8 cellular contexts compared by ENCODE assay signal in genomic region chr6:148530394-148530923, GRCh38.
DNase-seq lines count a peak whose midpoint lies in the region; ATAC-seq and TF ChIP-seq lines count a peak whose summit lies in the region.

No MANE protein-coding gene starts in this region.

- H2AK5ac ChIP-seq in mesendoderm (ENCODE audit: low read length): no peak overlapping the region

- peak overlapping the region; percentile 84 for H3K56ac ChIP-seq in mesendoderm (ENCODE audit: low read length)

- no peak overlapping the region for H2BK120ac ChIP-seq in mesendoderm (ENCODE audit: low read depth, low read length)

- H3K27me3 ChIP-seq in mesendoderm (ENCODE audit: insufficient read depth, low read length, poor library complexity): no peaks in the 10 kb centered on the region

- H3K79me2 ChIP-seq in mesendoderm (ENCODE audit: control insufficient read depth, insufficient read depth, low read length): no peaks in the 10 kb centered on the region

- H3K4me2 ChIP-seq in mesendoderm (ENCODE audit: low read length): no peak overlapping the region

- no peak overlapping the region for H4K8ac ChIP-seq in mesendoderm (ENCODE audit: low read depth, low read length)

- peak; percentile 88 for ATAC-seq in GM19467 (IDR thresholded peaks at IDR 0.05; ENCODE audit: unreplicated experiment)
- no peak for ATAC-seq in GM21737 (IDR thresholded peaks at IDR 0.05; ENCODE audit: unreplicated experiment)

- H3K79me1 ChIP-seq in mesendoderm (ENCODE audit: low read length): no peaks in the 10 kb centered on the region

- H3K4me3 ChIP-seq in choroid plexus epithelial cell (ENCODE audit: low read depth, low read length) (peak overlapping the region; percentile 42), mesendoderm (ENCODE audit: low read length) (no peak overlapping the region)

- DNase-seq in AG09319 (ENCODE audit: extremely low read depth, low read depth) (peak; percentile 62), HT1080 (ENCODE audit: low read depth) (peak; percentile 73), choroid plexus epithelial cell (ENCODE audit: low read depth) (peak; percentile 84), mesendoderm (peak; percentile 85), MV-4-11 (lab: John Stamatoyannopoulos, UW) (no peak)
- no peak for DNase-seq in stimulated activated CD4-positive, alpha-beta T cell treated with anti-CD3 and anti-CD28 coated beads, Interleukin-1b, Interleukin-23, amount 100 ng/mL, for 48 hours

- peaks cover 2% of the 10 kb centered on the region for H3K4me1 ChIP-seq in mesendoderm (ENCODE audit: control insufficient read depth, low read depth, low read length)

- peak overlapping the region; percentile 10 for H4K5ac ChIP-seq in mesendoderm (ENCODE audit: low read length)

- H3K36me3 ChIP-seq in mesendoderm (ENCODE audit: control insufficient read depth, insufficient read depth, low read length): peaks cover 3% of the 10 kb centered on the region

- no peak overlapping the region for H3K23ac ChIP-seq in mesendoderm (ENCODE audit: low read length)

- peak overlapping the region; percentile 76 for H3K4ac ChIP-seq in mesendoderm (ENCODE audit: low read depth, low read length)

- no peak overlapping the region for H2BK15ac ChIP-seq in mesendoderm (replicated peaks; ENCODE audit: low read depth)

- peak overlapping the region; percentile 42 for H3K18ac ChIP-seq in mesendoderm (ENCODE audit: low read length)

- peak overlapping the region; percentile 42 for H3K9ac ChIP-seq in mesendoderm (ENCODE audit: low read length)

- TF ChIP-seq CTCF in AG09319 (IDR thresholded peaks at IDR 0.05; ENCODE audit: low read depth, low read length) (no peak), choroid plexus epithelial cell (conservative IDR thresholded peaks at IDR 0.05; ENCODE audit: low read depth, low read length) (no peak)

- no CpG with 5 or more reads among the region's 8 CpGs for WGBS in mesendoderm (ENCODE audit: extremely low coverage, insufficient coverage, low lambda C conversion rate)

- peak overlapping the region; percentile 39 for H2BK5ac ChIP-seq in mesendoderm (ENCODE audit: low read length)

- peak overlapping the region; percentile 13 for H3K27ac ChIP-seq in mesendoderm (ENCODE audit: low read depth, low read length)

Comparison
In these comparisons a context has a peak if more than half of its experiments do, and no peak if none do; other contexts are left out.
1. DNase-seq: peak in AG09319 (single experiment), HT1080 (single experiment), choroid plexus epithelial cell (single experiment) and mesendoderm (single experiment); none in stimulated activated CD4-positive, alpha-beta T cell treated with anti-CD3 and anti-CD28 coated beads, Interleukin-1b, Interleukin-23, amount 100 ng/mL, for 48 hours (single experiment) and MV-4-11 (single experiment).